Comparison of ENCODE assay signal across 8 cellular contexts in the genomic region with DNA sequence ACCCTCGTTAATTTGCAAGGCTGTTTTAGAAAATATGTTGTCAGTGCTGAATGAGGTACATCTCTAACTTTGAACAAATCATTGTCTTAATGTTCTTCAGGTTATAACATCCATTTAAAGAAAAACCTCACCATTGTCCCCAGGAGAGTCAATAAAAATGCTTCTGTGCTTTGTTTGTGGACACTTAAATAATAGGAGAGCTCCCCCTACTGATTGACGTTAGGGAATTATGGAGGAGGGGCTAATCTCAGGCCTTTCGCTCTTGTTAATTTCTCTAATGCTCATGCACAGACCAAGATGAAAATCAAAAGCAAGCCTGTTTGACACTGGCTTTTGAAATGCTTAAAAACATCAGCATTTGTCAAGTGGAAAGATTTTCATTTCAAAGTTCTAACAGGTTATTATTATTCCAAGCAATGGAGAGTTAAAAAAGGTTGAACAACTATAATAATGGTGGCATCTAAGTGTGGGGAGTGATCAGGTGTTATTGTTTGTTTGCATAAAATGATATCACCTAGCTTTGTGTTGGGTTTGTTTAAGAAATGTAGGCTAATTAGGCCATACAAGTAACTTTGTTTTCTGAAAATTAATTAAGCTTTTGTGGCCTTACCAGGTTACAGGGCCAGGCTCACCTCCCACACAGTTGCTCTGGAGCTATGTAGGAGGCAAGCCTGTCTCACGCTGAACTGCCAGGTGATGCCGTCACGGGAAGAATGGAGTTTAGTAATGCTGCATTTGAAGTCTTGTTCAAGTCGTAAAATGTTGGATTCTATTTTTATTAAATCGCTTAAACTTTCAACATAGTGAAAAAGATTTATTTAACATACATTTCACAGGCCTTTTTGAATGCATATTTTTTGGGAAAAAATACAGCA. TPM values are rescaled to one million over a fixed set of nuclear protein-coding genes. Genes with fewer than 3 reads are reported as not detected.
DNase-seq lines count a peak whose midpoint lies in the region; ATAC-seq and TF ChIP-seq lines count a peak whose summit lies in the region.

No MANE protein-coding gene starts in this region.

- intact Hi-C loops in left colon (cut with DNase I, micrococcal nuclease), result no loop called here
- intact Hi-C loops in vagina (cut with DNase I), result no loop called here

- POLR2A ChIA-PET in BJ (lab: Charles Lee), result interaction anchor here (0.6 kb wide), 1 partner anchor 380 kb away, joined by 9 read pairs; no protein-coding TSS in a partner anchor

- H3K36me3 ChIP-seq in BJ (ENCODE audit: control insufficient read depth, insufficient read depth, low read length) (no peaks in the 10 kb centered on the region), vagina (no peaks in the 10 kb centered on the region)

- H3K27me3 ChIP-seq in BJ (ENCODE audit: control insufficient read depth, insufficient read depth, low read length) (no peaks in the 10 kb centered on the region), vagina (no peaks in the 10 kb centered on the region)

- no peak overlapping the region for H3K4me3 ChIP-seq in BJ (ENCODE audit: low read depth, low read length)
- H3K4me3 ChIP-seq in vagina, result no peak overlapping the region

- ATAC-seq in GM19043 (IDR thresholded peaks at IDR 0.05; ENCODE audit: low read depth, unreplicated experiment) (peak; percentile 54), HG03565 (IDR thresholded peaks at IDR 0.05; ENCODE audit: unreplicated experiment) (peak; percentile 69), left colon (peak; percentile 75), HG02981 (IDR thresholded peaks at IDR 0.05; ENCODE audit: unreplicated experiment) (no peak)

- no peak overlapping the region for H3K27ac ChIP-seq in vagina

- no peaks in the 10 kb centered on the region for H3K9me3 ChIP-seq in vagina

- no peaks in the 10 kb centered on the region for H3K4me1 ChIP-seq in vagina

- TF ChIP-seq POLR2A in vagina (IDR thresholded peaks at IDR 0.05), result no peak

- TF ChIP-seq CTCF in BJ (IDR thresholded peaks at IDR 0.05; ENCODE audit: insufficient read depth, low read depth, low read length) (peak; percentile 66), vagina (IDR thresholded peaks at IDR 0.05) (peak; percentile 33 to 55 (median 36))

- DNase-seq in BJ (ENCODE audit: low read depth), result no peak
- DNase-seq in NCI-H82 treated with DMSO at 0.1 percent for 48 hours (lab: John Stamatoyannopoulos, UW; ENCODE audit: unreplicated experiment), result peak; percentile 23
- DNase-seq in cerebellar cortex (ENCODE audit: low spot score), result peak; percentile 52
- DNase-seq in left colon, result no peak
- no peak for DNase-seq in vagina (ENCODE audit: extremely low spot score in 2 of 2)

- CTCF ChIA-PET in BJ (lab: Yijun Ruan, JAX), result interaction anchor here (0.6 to 2.1 kb wide), 14 partner anchors 9 to 875 kb away, joined by 3 to 6 read pairs (median 4); a partner anchor contains a TSS

RNA-seq across cellular contexts. Expression of a gene that starts 51.7 kb away (rescaled TPM):
- polyA plus RNA-seq in BJ (2011; rRNA removed), result not detected in 2 replicates
- polyA minus RNA-seq in BJ (2011; rRNA and poly(A)+ RNA removed), result not detected in 2 replicates
- total RNA-seq in left colon, result not detected
- not detected for total RNA-seq in vagina

Comparison
In these comparisons a context has a peak if more than half of its experiments do, and no peak if none do; other contexts are left out.
1. DNase-seq: peak in NCI-H82 treated with DMSO at 0.1 percent for 48 hours (single experiment) and cerebellar cortex (single experiment); none in BJ (single experiment), left colon (0 of 2) and vagina (0 of 2).